Comparison of ENCODE assay signal across 8 cellular contexts in genomic region chr3:9249273-9250192, GRCh38. TPM values are rescaled to one million over a fixed set of nuclear protein-coding genes. Genes with fewer than 3 reads are reported as not detected.
DNase-seq lines count a peak whose midpoint lies in the region; ATAC-seq, FAIRE-seq and TF ChIP-seq lines count a peak whose summit lies in the region.

Gene SRGAP3, minus strand, starts transcription at chr3:9249646. Its CDS starts 695 bp downstream, at chr3:9248951.

- H3K4me1 Mint-ChIP-seq in immature natural killer cell: peaks cover 24% of the 10 kb centered on the region in 2 donors

- no peaks in the 10 kb centered on the region for H3K9me3 Mint-ChIP-seq in immature natural killer cell

- H3K36me3 Mint-ChIP-seq in immature natural killer cell: no peaks in the 10 kb centered on the region

- peak within 1 kb of the TSS; percentile 90 to 95 (median 93) for H3K4me3 Mint-ChIP-seq in immature natural killer cell

- peak; percentile 46 for TF ChIP-seq CTCF in VCaP (conservative IDR thresholded peaks at IDR 0.05)
- peak; percentile 35 for TF ChIP-seq CTCF in cardiac fibroblast (IDR thresholded peaks at IDR 0.05; ENCODE audit: low read depth, low read length)

- peak within 1 kb of the TSS in 5 of 6 donors; percentile 0 to 67 (median 38) for H3K27ac Mint-ChIP-seq in immature natural killer cell

- ATAC-seq in GM18520 (IDR thresholded peaks at IDR 0.05; ENCODE audit: unreplicated experiment) (peak; percentile 100), HG03097 (IDR thresholded peaks at IDR 0.05; ENCODE audit: low FRiP score, unreplicated experiment) (peak; percentile 99)

- peak; percentile 63 for DNase-seq in NCI-H2171 (lab: John Stamatoyannopoulos, UW)
- peak; percentile 83 to 85 for DNase-seq in cardiac fibroblast (ENCODE audit: low read depth in 2 of 2)
- peak; percentile 73 to 74 (median 74) for DNase-seq in immature natural killer cell
- DNase-seq in smooth muscle cell of the brain vasculature (ENCODE audit: low read depth, low spot score): peak; percentile 60

- H3K27ac ChIP-seq in VCaP: peak within 1 kb of the TSS; percentile 87

- H3K4me3 ChIP-seq in cardiac fibroblast (replicated peaks in 1 of 2; ENCODE audit: low read depth in 2 of 2, low read length in 2 of 2): peak within 1 kb of the TSS; percentile 36 to 49

- H3K27me3 Mint-ChIP-seq in immature natural killer cell (ENCODE audit: low read depth in 3 of 3): peaks cover 1 to 3% (median 3%) of the 10 kb centered on the region in 3 donors

- FAIRE-seq in A204.1 (lab: Jason Lieb, UNC): peak; percentile 97

RNA-seq across cellular contexts. Expression of gene SRGAP3, which starts in this region (rescaled TPM):
- polyA plus RNA-seq in immature natural killer cell: under 1 TPM in 2 of 3 donors, not detected in 1; 0.29 to 0.99 TPM

Comparison
In these comparisons a context has a peak if more than half of its experiments do, and no peak if none do; other contexts are left out.
1. Peak in every context shown above with its lines: DNase-seq, ATAC-seq, H3K4me3 ChIP-seq and H3K27ac ChIP-seq.
2. Peak in DNase-seq in immature natural killer cell; RNA of the gene not detected or under 1 TPM.